8 cellular contexts compared by ENCODE assay signal in genomic region chr17:48456584-48456983, GRCh38. TPM values are rescaled to one million over a fixed set of nuclear protein-coding genes. Genes with fewer than 3 reads are reported as not detected.
DNase-seq lines count a peak whose midpoint lies in the region; ATAC-seq and TF ChIP-seq lines count a peak whose summit lies in the region.

No MANE protein-coding gene starts in this region.

- CTCF ChIA-PET in A673 (lab: Charles Lee): interaction anchor here (0.6 to 2.1 kb wide), 5 partner anchors 10 to 356 kb away, joined by 3 to 8 read pairs (median 5); no protein-coding TSS in a partner anchor
- CTCF ChIA-PET in HEK293T (lab: Yijun Ruan, JAX): interaction anchor here (0.6 to 1.9 kb wide), 5 partner anchors 9 to 42 kb away, joined by 3 to 9 read pairs (median 3); no protein-coding TSS in a partner anchor

- POLR2A ChIA-PET in A673 (lab: Charles Lee; ENCODE audit: low non-redundant PET) (no interaction called here), HEK293T (lab: Yijun Ruan, JAX) (no interaction called here)

- TF ChIP-seq CTCF in A673 (conservative IDR thresholded peaks at IDR 0.05; ENCODE audit: low read depth, low read length): no peak

- H3K4me1 ChIP-seq in A673 (ENCODE audit: insufficient read depth, low read length, poor library complexity, severe bottlenecking): peaks cover 10% of the 10 kb centered on the region

- DNase-seq in stimulated activated CD4-positive, alpha-beta T cell treated with anti-CD3 and anti-CD28 coated beads, Interleukin-15, amount 100 ng/mL, for 24 hours: peak; percentile 45
- no peak for DNase-seq in stimulated activated CD4-positive, alpha-beta T cell treated with anti-CD3 and anti-CD28 coated beads, Interleukin-12 subunit alpha, Interleukin-12 subunit beta, amount 100 ng/mL, for 4 hours
- DNase-seq in T-helper 17 cell (no peak), glomerular visceral epithelial cell (ENCODE audit: extremely low spot score) (peak; percentile 54), NCI-H524 treated with DMSO at 0.1 percent for 48 hours (lab: John Stamatoyannopoulos, UW) (no peak), A673 (ENCODE audit: low spot score) (no peak), HEK293T (ENCODE audit: extremely low spot score) (no peak)

- no peaks in the 10 kb centered on the region for H3K36me3 ChIP-seq in A673 (ENCODE audit: insufficient read depth, low read length, poor library complexity, severe bottlenecking)

- no peak overlapping the region for H3K4me3 ChIP-seq in A673 (ENCODE audit: low read depth, low read length, poor library complexity, severe bottlenecking)

- BruUV-seq in A673 (replicated peaks; lab: Mats Ljungman, UMichigan): no TSS peak

- intact Hi-C loops in A673 (cut with micrococcal nuclease; ENCODE audit: unreplicated experiment): loop anchor here (5.0 kb wide), 1 partner anchor 104 kb away; no protein-coding TSS in a partner anchor

- H3K4me1 Mint-ChIP-seq in T-helper 17 cell: peaks cover 45% of the 10 kb centered on the region

- H3K27me3 Mint-ChIP-seq in T-helper 17 cell: no peaks in the 10 kb centered on the region

- H3K4me3 Mint-ChIP-seq in T-helper 17 cell: peak overlapping the region; percentile 72

- H3K9me3 ChIP-seq in T-helper 17 cell (ENCODE audit: control insufficient read depth, low read length, poor library complexity, severe bottlenecking) (no peaks in the 10 kb centered on the region), A673 (ENCODE audit: low read depth, low read length, poor library complexity, severe bottlenecking) (no peaks in the 10 kb centered on the region)

- ATAC-seq in T-helper 17 cell (no peak), HG02588 (IDR thresholded peaks at IDR 0.05; ENCODE audit: unreplicated experiment) (no peak)

- no peaks in the 10 kb centered on the region for H3K36me3 Mint-ChIP-seq in T-helper 17 cell (ENCODE audit: low read depth)

- no peak overlapping the region for H3K27ac ChIP-seq in A673 (ENCODE audit: low read depth, low read length, poor library complexity, severe bottlenecking)

- H3K27ac Mint-ChIP-seq in T-helper 17 cell: peak overlapping the region; percentile 71

- H3K27me3 ChIP-seq in A673 (replicated peaks; ENCODE audit: insufficient read depth, low read depth, low read length, poor library complexity): no peaks in the 10 kb centered on the region

TF ChIP-seq in HEK293T, 16 proteins besides CTCF, POLR2A, EP300 and RAD21:
- no peak for TF ChIP-seq ZNF384 (IDR thresholded peaks at IDR 0.05)
- TF ChIP-seq NFRKB (IDR thresholded peaks at IDR 0.05): no peak
- TF ChIP-seq BHLHE40 (IDR thresholded peaks at IDR 0.05; ENCODE audit: borderline replicate concordance): no peak
- no peak for TF ChIP-seq SUZ12 (IDR thresholded peaks at IDR 0.05)
- TF ChIP-seq SP1 (IDR thresholded peaks at IDR 0.05): no peak
- TF ChIP-seq ELF4 (IDR thresholded peaks at IDR 0.05): no peak
- TF ChIP-seq FOXM1 (IDR thresholded peaks at IDR 0.05; ENCODE audit: borderline replicate concordance): no peak
- TF ChIP-seq FOXA1 (IDR thresholded peaks at IDR 0.05): no peak
- no peak for TF ChIP-seq CTBP1 (IDR thresholded peaks at IDR 0.05; ENCODE audit: borderline replicate concordance)
- TF ChIP-seq ARNT (IDR thresholded peaks at IDR 0.05): no peak
- no peak for TF ChIP-seq LEF1 (IDR thresholded peaks at IDR 0.05; ENCODE audit: borderline replicate concordance)
- no peak for TF ChIP-seq FOXK2 (IDR thresholded peaks at IDR 0.05)
- no peak for TF ChIP-seq TARDBP (IDR thresholded peaks at IDR 0.05)
- TF ChIP-seq PKNOX1 (IDR thresholded peaks at IDR 0.05): no peak

RNA-seq across cellular contexts. Expression of gene SKAP1, which starts 26.6 kb away (rescaled TPM):
- total RNA-seq in T-helper 17 cell (100 to 1,000 TPM; 136 to 138 TPM), A673 (2021) (not detected in 2 replicates)

Comparison
In these comparisons a context has a peak if more than half of its experiments do, and no peak if none do; other contexts are left out.
1. DNase-seq: peak in stimulated activated CD4-positive, alpha-beta T cell treated with anti-CD3 and anti-CD28 coated beads, Interleukin-15, amount 100 ng/mL, for 24 hours (single experiment) and glomerular visceral epithelial cell (single experiment); none in stimulated activated CD4-positive, alpha-beta T cell treated with anti-CD3 and anti-CD28 coated beads, Interleukin-12 subunit alpha, Interleukin-12 subunit beta, amount 100 ng/mL, for 4 hours (single experiment), T-helper 17 cell (0 of 3), NCI-H524 treated with DMSO at 0.1 percent for 48 hours (single experiment), A673 (single experiment) and HEK293T (single experiment).
2. RNA of gene SKAP1, which starts 26.6 kb away (total RNA-seq): 136 to 138 TPM in T-helper 17 cell; not detected in A673; every median in the first group is over 100 times any median in the second.